In the genomic region with DNA sequence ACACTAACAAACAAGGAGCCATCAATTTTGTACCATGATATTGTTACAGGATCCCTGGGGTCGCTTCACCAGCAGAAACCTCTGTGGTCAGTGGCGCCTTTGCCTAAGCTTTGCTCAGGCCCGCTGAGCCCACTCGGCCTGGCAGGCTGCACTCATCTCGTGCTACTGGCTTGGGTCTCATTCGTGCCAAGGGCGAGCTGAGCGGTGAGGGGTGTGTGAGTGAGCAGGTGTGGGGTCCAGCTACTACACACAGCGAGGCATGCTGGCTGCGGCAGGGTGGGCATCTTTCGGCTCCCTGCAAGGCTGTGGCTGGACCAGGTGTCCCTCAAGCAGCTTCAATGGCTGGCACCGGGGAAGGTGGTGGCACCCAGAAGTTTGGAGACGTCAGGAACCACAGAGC, we compare ENCODE assay signal across 9 cellular contexts. TPM values are rescaled to one million over a fixed set of nuclear protein-coding genes. Genes with fewer than 3 reads are reported as not detected.
"Had no signal": no experiment of that assay in that cellular context is flagged by ENCODE, and none has a peak within 500 bp of the region (broad histone marks: within the 10 kb centered on the region; RNA-seq: fewer than 3 reads in every experiment).

No MANE protein-coding gene starts in this region.

- H3K36me3 ChIP-seq: HAP-1 had no signal

- H3K4me2 ChIP-seq: GM23338 had no signal

- FAIRE-seq: H1, H54, K562 had no signal

- H3K4me3 ChIP-seq: GM23338, HAP-1, K562 had no signal

- H2AFZ ChIP-seq: GM23338 had no signal

- H3K27ac Mint-ChIP-seq: GM23338, HFFc6 had no signal

- DNase-seq: HFFc6, IMR-90, KG1 had no signal

- H3K4me3 Mint-ChIP-seq: GM23338, HFFc6 had no signal

- H3K4me1 ChIP-seq: HAP-1 had no signal

- H3K9me3 Mint-ChIP-seq: GM23338, HFFc6 had no signal

- H3K4me1 Mint-ChIP-seq: GM23338 had no signal

- H3K9me3 ChIP-seq: HAP-1 had no signal

- ATAC-seq: GM23338, HCT116, K562 had no signal

RNA-seq across cellular contexts. Expression of a gene that starts 19.1 kb away (rescaled TPM):
- total RNA-seq: GM23338, H1, HFFc6, IMR-90 had no signal
- polyA plus RNA-seq: H1, IMR-90 had no signal
